8 cellular contexts compared by ENCODE assay signal in genomic region chr4:123399638-123400358, GRCh38. TPM values are rescaled to one million over a fixed set of nuclear protein-coding genes. Genes with fewer than 3 reads are reported as not detected.
DNase-seq lines count a peak whose midpoint lies in the region; ATAC-seq and TF ChIP-seq lines count a peak whose summit lies in the region.

No MANE protein-coding gene starts in this region.

- H3K4me3 ChIP-seq in AG10803 (ENCODE audit: low read length) (peak overlapping the region; percentile 68), LNCaP clone FGC (ENCODE audit: low read depth, low read length) (0 out of 2 replicates have a peak overlapping the region, but pooled peaks have one; percentile 10), mucosa of descending colon (peak overlapping the region; percentile 64)

- peak overlapping the region; percentile 35 for H3K27ac Mint-ChIP-seq in central memory CD8-positive, alpha-beta T cell (ENCODE audit: low read depth)

- H3K9me3 Mint-ChIP-seq in central memory CD8-positive, alpha-beta T cell, result no peaks in the 10 kb centered on the region

- peaks cover 8% of the 10 kb centered on the region for H3K36me3 Mint-ChIP-seq in central memory CD8-positive, alpha-beta T cell (ENCODE audit: insufficient read depth)

- no peak for TF ChIP-seq CTCF in AG10803 (conservative IDR thresholded peaks at IDR 0.05; ENCODE audit: low read length)
- no peak for TF ChIP-seq CTCF in LNCaP clone FGC (IDR thresholded peaks at IDR 0.05; ENCODE audit: control insufficient read depth, extremely low read depth, insufficient read depth)
- TF ChIP-seq CTCF in mucosa of descending colon (IDR thresholded peaks at IDR 0.05), result no peak

- H3K4me3 Mint-ChIP-seq in central memory CD8-positive, alpha-beta T cell, result peak overlapping the region; percentile 75

- ATAC-seq in central memory CD8-positive, alpha-beta T cell (replicated peaks; ENCODE audit: extremely low read depth, poor library complexity, severe bottlenecking), result no peak
- ATAC-seq in mucosa of descending colon (no peak), GM18909 (IDR thresholded peaks at IDR 0.05; ENCODE audit: poor library complexity, unreplicated experiment) (no peak), HG02885 (IDR thresholded peaks at IDR 0.05; ENCODE audit: poor library complexity, unreplicated experiment) (no peak)

- H3K36me3 ChIP-seq in mucosa of descending colon (ENCODE audit: low read depth), result no peaks in the 10 kb centered on the region

- peaks cover 64% of the 10 kb centered on the region for H3K27me3 Mint-ChIP-seq in central memory CD8-positive, alpha-beta T cell

- intact Hi-C loops in mucosa of descending colon (cut with DNase I, micrococcal nuclease), result loop anchor here (5.0 to 10.0 kb wide), 3 partner anchors 203 to 255 kb away; no protein-coding TSS in a partner anchor

- H3K9me3 ChIP-seq in mucosa of descending colon, result no peaks in the 10 kb centered on the region

- DNase-seq in AG10803 (ENCODE audit: low read depth) (peak; percentile 17), LNCaP clone FGC (ENCODE audit: low read depth) (no peak), mucosa of descending colon (no peak), islet precursor cell (no peak), HPDE6-E6E7 (ENCODE audit: extremely low spot score) (no peak)
- no peak for DNase-seq in central memory CD8-positive, alpha-beta T cell (ENCODE audit: low spot score in 2 of 2)

- H3K4me1 ChIP-seq in mucosa of descending colon (ENCODE audit: low read depth), result no peaks in the 10 kb centered on the region

- peaks cover 28% of the 10 kb centered on the region for H3K4me1 Mint-ChIP-seq in central memory CD8-positive, alpha-beta T cell

RNA-seq across cellular contexts. Expression of gene SPRY1, which starts 3.2 kb away (rescaled TPM):
- 10 to 100 TPM; 26.5 to 46.4 (median 27.2) TPM for total RNA-seq in mucosa of descending colon

Comparison
In these comparisons a context has a peak if more than half of its experiments do, and no peak if none do; other contexts are left out.
1. H3K4me3 ChIP-seq: peak in every context shown above with its lines; median percentile 68 in AG10803; 64 in mucosa of descending colon; 10 in LNCaP clone FGC.